8 cellular contexts compared by ENCODE assay signal in the genomic region with DNA sequence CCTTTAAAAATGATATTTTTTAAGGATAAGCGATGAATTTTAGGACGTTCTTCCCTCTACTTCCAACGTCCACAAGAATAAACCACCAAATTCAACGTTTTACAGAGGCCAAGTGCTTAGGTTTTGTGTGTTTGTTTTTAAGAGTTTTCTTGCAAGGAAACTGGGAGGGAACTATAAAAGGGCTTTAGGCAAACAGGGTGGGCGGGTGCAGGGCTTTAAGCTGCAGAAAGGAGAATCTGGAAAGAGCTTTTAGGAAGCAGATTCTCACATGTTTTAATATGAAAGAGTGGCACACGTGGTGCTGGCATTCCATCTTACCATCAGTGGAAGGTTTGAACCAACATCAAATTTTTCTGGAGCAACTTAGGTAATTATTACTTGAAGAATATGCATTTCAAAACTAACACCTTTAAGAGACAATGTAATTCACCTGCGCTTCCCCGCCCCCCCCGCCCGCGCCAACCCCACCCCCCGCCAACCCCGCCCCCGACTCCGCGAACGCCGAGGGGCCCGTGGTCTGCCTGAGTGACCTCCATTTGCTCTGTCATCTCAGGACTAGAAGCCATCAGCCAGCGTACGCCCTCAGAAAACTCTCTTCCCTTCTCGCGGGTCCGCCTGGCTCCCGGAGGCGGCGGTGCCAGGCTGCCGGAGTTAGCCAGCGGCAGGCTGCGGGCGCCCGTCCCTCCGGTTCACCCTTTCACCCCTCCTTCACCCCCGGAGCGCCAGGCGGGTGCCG. TPM values are rescaled to one million over a fixed set of nuclear protein-coding genes. Genes with fewer than 3 reads are reported as not detected.
DNase-seq lines count a peak whose midpoint lies in the region; ATAC-seq and TF ChIP-seq lines count a peak whose summit lies in the region.

No MANE protein-coding gene starts in this region.

- no peaks in the 10 kb centered on the region for H3K27me3 Mint-ChIP-seq in activated T-cell treated with anti-CD3 and anti-CD28 coated beads, Interleukin-2, amount 50 U/mL, for 24 hours

- H3K4me3 ChIP-seq in retinal pigment epithelial cell (ENCODE audit: low read length), result peak overlapping the region; percentile 67

- peaks cover 23% of the 10 kb centered on the region for H3K9me3 Mint-ChIP-seq in activated T-cell treated with anti-CD3 and anti-CD28 coated beads, Interleukin-2, amount 50 U/mL, for 24 hours

- peaks cover 41% of the 10 kb centered on the region for H3K4me1 Mint-ChIP-seq in activated T-cell treated with anti-CD3 and anti-CD28 coated beads, Interleukin-2, amount 50 U/mL, for 24 hours (ENCODE audit: low read depth)

- peak; percentile 23 for ATAC-seq in HG02885 (IDR thresholded peaks at IDR 0.05; ENCODE audit: poor library complexity, unreplicated experiment)
- no peak for ATAC-seq in foreskin keratinocyte
- ATAC-seq in GM18873 (IDR thresholded peaks at IDR 0.05; ENCODE audit: low FRiP score, unreplicated experiment), result no peak

- H3K27ac ChIP-seq in VCaP (peak overlapping the region; percentile 98), foreskin keratinocyte (peak overlapping the region; percentile 61)

- DNase-seq in activated T-cell treated with anti-CD3 and anti-CD28 coated beads, Interleukin-2, amount 50 U/mL, for 24 hours, result no peak
- DNase-seq in activated T-cell treated with anti-CD3 and anti-CD28 coated beads, Interleukin-2, amount 50 U/mL, for 1 hour, result no peak
- DNase-seq in foreskin keratinocyte (peak in 1 of 2 donors; percentile 15), retinal pigment epithelial cell (ENCODE audit: low read depth) (no peak)
- no peak for DNase-seq in central memory CD4-positive, alpha-beta T cell

- no peaks in the 10 kb centered on the region for H3K27me3 ChIP-seq in foreskin keratinocyte

- peak overlapping the region; percentile 88 for H3K4me3 Mint-ChIP-seq in activated T-cell treated with anti-CD3 and anti-CD28 coated beads, Interleukin-2, amount 50 U/mL, for 24 hours

- peaks cover 5% of the 10 kb centered on the region for H3K4me1 ChIP-seq in foreskin keratinocyte

- H3K36me3 Mint-ChIP-seq in activated T-cell treated with anti-CD3 and anti-CD28 coated beads, Interleukin-2, amount 50 U/mL, for 24 hours (ENCODE audit: low read depth), result peaks cover 31% of the 10 kb centered on the region

- H3K27ac Mint-ChIP-seq in activated T-cell treated with anti-CD3 and anti-CD28 coated beads, Interleukin-2, amount 50 U/mL, for 24 hours, result peak overlapping the region; percentile 97

- no peak for TF ChIP-seq CTCF in VCaP (conservative IDR thresholded peaks at IDR 0.05)
- no peak for TF ChIP-seq CTCF in foreskin keratinocyte (conservative IDR thresholded peaks at IDR 0.05)
- no peak for TF ChIP-seq CTCF in retinal pigment epithelial cell (conservative IDR thresholded peaks at IDR 0.05; ENCODE audit: low read depth, low read length)

RNA-seq across cellular contexts. Expression of a gene that starts 0.9 kb away (rescaled TPM):
- total RNA-seq in foreskin keratinocyte, result 13.9 and 15.6 TPM in 2 replicates
- 1.7 and 2.2 TPM in 2 replicates for polyA plus RNA-seq in foreskin keratinocyte
